Comparison of ENCODE assay signal across 27 cellular contexts in the genomic region with DNA sequence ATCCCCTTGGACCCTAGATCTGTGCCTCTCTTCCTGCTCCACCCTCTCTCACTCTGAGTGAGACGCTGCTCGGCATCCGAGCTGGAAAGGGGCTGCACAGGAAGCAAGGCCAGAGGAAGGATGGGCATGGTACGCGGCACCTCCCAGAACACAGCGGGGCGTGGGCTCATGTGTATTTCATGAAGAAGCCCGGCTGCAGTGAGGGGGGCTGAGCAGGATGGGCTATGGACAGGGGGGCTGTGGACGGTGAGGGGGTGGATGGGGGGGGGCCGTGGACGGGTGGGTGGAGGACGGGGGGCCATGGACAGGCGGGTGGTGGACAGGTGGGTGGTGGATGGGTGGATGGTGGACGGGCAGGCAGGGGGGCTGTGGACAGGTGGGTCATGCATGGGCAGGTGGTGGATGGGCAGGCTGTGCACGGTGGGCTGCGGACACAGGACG. TPM values are rescaled to one million over a fixed set of nuclear protein-coding genes. Genes with fewer than 3 reads are reported as not detected.
DNase-seq lines count a peak whose midpoint lies in the region; ATAC-seq and TF ChIP-seq lines count a peak whose summit lies in the region.
"Had no signal": no experiment of that assay in that cellular context is flagged by ENCODE, and none has a peak within 500 bp of the region (broad histone marks: within the 10 kb centered on the region; RNA-seq: fewer than 3 reads in every experiment).

No MANE protein-coding gene starts in this region.

- H3K4me2 ChIP-seq in neural progenitor cell = no peak overlapping the region
- H3K4me2 ChIP-seq: BLaER1, hepatocyte had no signal

- DNase-seq in Right ventricle myocardium inferior (ENCODE audit: missing footprints) = peak; percentile 45
- DNase-seq in right atrium auricular region (ENCODE audit: low spot score) = no peak
- DNase-seq in body of pancreas = peak in 3 of 4 donors; percentile 1 to 11 (median 3)
- DNase-seq in omental fat pad (ENCODE audit: low spot score) = peak; percentile 2
- peak; percentile 10 to 48 for DNase-seq in tibial artery
- no peak for DNase-seq in erythroblast (lab: John Stamatoyannopoulos, UW)
- DNase-seq in neural progenitor cell (ENCODE audit: low spot score) = no peak
- DNase-seq: activated CD4-positive, alpha-beta memory T cell treated with anti-CD3 and anti-CD28 coated beads for 36 hours; activated naive CD4-positive, alpha-beta T cell; activated T-cell treated with anti-CD3 and anti-CD28 coated beads for 4 hours; caudate nucleus; immature natural killer cell; KBM-7; MM.1S; NCI-H1436 treated with DMSO at 0.1 percent for 48 hours; NCI-H524; NK-92 treated with Interleukin-12 subunit alpha and Interleukin-12 subunit beta, amount 100 ng/mL, for 24 hours; stimulated activated CD4-positive, alpha-beta T cell treated with anti-CD3 and anti-CD28 coated beads, Interleukin-2, amount 100 ng/mL, for 48 hours; stimulated activated naive CD4-positive, alpha-beta T cell treated with Interleukin-2 at 50 U/mL for 16 hours had no signal

- H3K27me3 Mint-ChIP-seq in neural progenitor cell (ENCODE audit: insufficient read depth, low read depth) = peaks cover 13% of the 10 kb centered on the region
- H3K27me3 Mint-ChIP-seq: activated CD4-positive, alpha-beta memory T cell treated with anti-CD3 and anti-CD28 coated beads for 36 hours; type B pancreatic cell had no signal

- WGBS in body of pancreas, 2 donors = 86 to 98% methylated on average over 10 to 17 of the region's 17 CpGs

- H3K79me2 ChIP-seq in neural progenitor cell (ENCODE audit: low read depth) = no peaks in the 10 kb centered on the region

- ATAC-seq in Right ventricle myocardium inferior (no peak), body of pancreas (no peak), omental fat pad (ENCODE audit: low FRiP score) (no peak), HG02938 (IDR thresholded peaks at IDR 0.05; ENCODE audit: unreplicated experiment) (no peak)

- H3K4me1 Mint-ChIP-seq in neural progenitor cell = peaks cover 7% of the 10 kb centered on the region
- H3K4me1 Mint-ChIP-seq: immature natural killer cell had no signal

- TF ChIP-seq POLR2A in body of pancreas (IDR thresholded peaks at IDR 0.05) (no peak), erythroblast (IDR thresholded peaks at IDR 0.05; ENCODE audit: low read length) (no peak)

- peaks cover 27% of the 10 kb centered on the region for H3K9me3 Mint-ChIP-seq in neural progenitor cell
- H3K9me3 Mint-ChIP-seq: activated CD4-positive, alpha-beta memory T cell treated with anti-CD3 and anti-CD28 coated beads for 36 hours; T-helper 1 cell treated with Interleukin-12 subunit alpha and Interleukin-12 subunit beta and Interleukin-4 antibody, amounts not matched to agents 30 μg/mL and 1 μg/mL, for 36 hours; type B pancreatic cell had no signal

- no peak overlapping the region for H3K4me3 Mint-ChIP-seq in neural progenitor cell
- H3K4me3 Mint-ChIP-seq: activated CD4-positive, alpha-beta memory T cell treated with anti-CD3 and anti-CD28 coated beads for 36 hours; immature natural killer cell; T-helper 1 cell treated with Interleukin-12 subunit alpha and Interleukin-12 subunit beta and Interleukin-4 antibody, amounts not matched to agents 30 μg/mL and 1 μg/mL, for 36 hours; type B pancreatic cell had no signal

- H3K9me3 ChIP-seq in right atrium auricular region = no peaks in the 10 kb centered on the region
- H3K9me3 ChIP-seq in body of pancreas = no peaks in the 10 kb centered on the region
- no peaks in the 10 kb centered on the region for H3K9me3 ChIP-seq in tibial artery
- H3K9me3 ChIP-seq in neural progenitor cell (ENCODE audit: low read depth) = no peaks in the 10 kb centered on the region

- peaks cover 16% of the 10 kb centered on the region for H3F3A ChIP-seq in neural progenitor cell (ENCODE audit: low read depth)

- intact Hi-C loops in Right ventricle myocardium inferior (cut with DNase I) (no loop called here), body of pancreas (cut with DNase I) (no loop called here), tibial artery (cut with DNase I; ENCODE audit: low total_unique reads) (no loop called here)

- no peak overlapping the region for H3K27ac ChIP-seq in right atrium auricular region
- no peak overlapping the region for H3K27ac ChIP-seq in body of pancreas
- H3K27ac ChIP-seq in tibial artery = no peak overlapping the region
- H3K27ac ChIP-seq in neural progenitor cell = no peak overlapping the region
- H3K27ac ChIP-seq: BLaER1, epithelial cell of prostate, hepatocyte, parathyroid adenoma, SJSA1 had no signal

- peaks cover 24% of the 10 kb centered on the region for H4K20me1 ChIP-seq in neural progenitor cell (ENCODE audit: low read depth)

- peaks cover 43% of the 10 kb centered on the region for H3K36me3 Mint-ChIP-seq in neural progenitor cell

- peaks cover 0 to 12% of the 10 kb centered on the region in 2 donors for H3K4me1 ChIP-seq in right atrium auricular region
- peaks cover 40% of the 10 kb centered on the region for H3K4me1 ChIP-seq in body of pancreas
- H3K4me1 ChIP-seq in tibial artery = no peaks in the 10 kb centered on the region
- H3K4me1 ChIP-seq in neural progenitor cell = peaks cover 17% of the 10 kb centered on the region
- H3K4me1 ChIP-seq: BLaER1, SJSA1 had no signal

- peaks cover 16% of the 10 kb centered on the region for H3K36me3 ChIP-seq in right atrium auricular region
- peaks cover 0 to 2% of the 10 kb centered on the region in 2 donors for H3K36me3 ChIP-seq in body of pancreas (replicated peaks in 1 of 2; ENCODE audit: insufficient read depth in 1 of 2, low read depth in 2 of 2)
- H3K36me3 ChIP-seq in tibial artery = peaks cover 11 to 49% (median 44%) of the 10 kb centered on the region in 3 donors
- no peaks in the 10 kb centered on the region for H3K36me3 ChIP-seq in neural progenitor cell

- H3K9ac ChIP-seq in neural progenitor cell = no peak overlapping the region
- H3K9ac ChIP-seq: BLaER1, parathyroid adenoma had no signal

- TF ChIP-seq CTCF in right atrium auricular region (IDR thresholded peaks at IDR 0.05) (no peak), body of pancreas (IDR thresholded peaks at IDR 0.05) (no peak), omental fat pad (IDR thresholded peaks at IDR 0.05) (no peak), tibial artery (IDR thresholded peaks at IDR 0.05) (no peak), neural progenitor cell (IDR thresholded peaks at IDR 0.05) (no peak)

- H3K4me3 ChIP-seq in right atrium auricular region (no peak overlapping the region), body of pancreas (no peak overlapping the region), tibial artery (no peak overlapping the region), neural progenitor cell (no peak overlapping the region)
- H3K4me3 ChIP-seq: BLaER1, hepatocyte, SJSA1 had no signal

- H2AFZ ChIP-seq in neural progenitor cell (replicated peaks) = no peak overlapping the region
- H2AFZ ChIP-seq: hepatocyte, parathyroid adenoma had no signal

- H3K27ac Mint-ChIP-seq in neural progenitor cell = no peak overlapping the region
- H3K27ac Mint-ChIP-seq: activated CD4-positive, alpha-beta memory T cell treated with anti-CD3 and anti-CD28 coated beads for 36 hours; immature natural killer cell; T-helper 1 cell treated with Interleukin-12 subunit alpha and Interleukin-12 subunit beta and Interleukin-4 antibody, amounts not matched to agents 30 μg/mL and 1 μg/mL, for 36 hours; type B pancreatic cell had no signal

- H3K27me3 ChIP-seq in right atrium auricular region (no peaks in the 10 kb centered on the region), body of pancreas (no peaks in the 10 kb centered on the region), tibial artery (no peaks in the 10 kb centered on the region), neural progenitor cell (no peaks in the 10 kb centered on the region)
- H3K27me3 ChIP-seq: BLaER1, hepatocyte, SJSA1 had no signal

RNA-seq across cellular contexts. Expression of a gene that starts 28.5 kb away (rescaled TPM):
- 29.3 TPM for total RNA-seq in Right ventricle myocardium inferior
- 10 to 100 TPM; 21.4 to 22.9 TPM for total RNA-seq in right atrium auricular region
- 10 to 100 TPM; 30.4 to 50.8 TPM for total RNA-seq in body of pancreas
- total RNA-seq in omental fat pad = 100 to 1,000 TPM in 2 of 4 donors, 10 to 100 TPM in 2; 69.4 to 176 (median 103) TPM
- total RNA-seq in neural progenitor cell (ENCODE audit: low replicate concordance) = 5.8 and 22.3 TPM in 2 replicates

RNA-seq across cellular contexts. Expression of a gene that starts 41.5 kb away (rescaled TPM):
- 12.5 TPM for total RNA-seq in Right ventricle myocardium inferior
- 10 to 100 TPM in 1 of 2 donors, 1 to 10 TPM in 1; 8.6 to 13.0 TPM for total RNA-seq in right atrium auricular region
- 10 to 100 TPM; 14.8 to 22.1 TPM for total RNA-seq in body of pancreas
- total RNA-seq in omental fat pad = 10 to 100 TPM; 13.2 to 20.1 (median 17.3) TPM
- 1.7 TPM in 1 of 2 replicates, not detected in the other for total RNA-seq in neural progenitor cell (ENCODE audit: low replicate concordance)

Comparison
In these comparisons a context has a peak if more than half of its experiments do, and no peak if none do; other contexts are left out.
1. DNase-seq: peak in Right ventricle myocardium inferior (single experiment), body of pancreas (3 of 4), omental fat pad (single experiment) and tibial artery (2 of 2); none in right atrium auricular region (single experiment), erythroblast (0 of 2) and neural progenitor cell (single experiment).